In the genomic region with DNA sequence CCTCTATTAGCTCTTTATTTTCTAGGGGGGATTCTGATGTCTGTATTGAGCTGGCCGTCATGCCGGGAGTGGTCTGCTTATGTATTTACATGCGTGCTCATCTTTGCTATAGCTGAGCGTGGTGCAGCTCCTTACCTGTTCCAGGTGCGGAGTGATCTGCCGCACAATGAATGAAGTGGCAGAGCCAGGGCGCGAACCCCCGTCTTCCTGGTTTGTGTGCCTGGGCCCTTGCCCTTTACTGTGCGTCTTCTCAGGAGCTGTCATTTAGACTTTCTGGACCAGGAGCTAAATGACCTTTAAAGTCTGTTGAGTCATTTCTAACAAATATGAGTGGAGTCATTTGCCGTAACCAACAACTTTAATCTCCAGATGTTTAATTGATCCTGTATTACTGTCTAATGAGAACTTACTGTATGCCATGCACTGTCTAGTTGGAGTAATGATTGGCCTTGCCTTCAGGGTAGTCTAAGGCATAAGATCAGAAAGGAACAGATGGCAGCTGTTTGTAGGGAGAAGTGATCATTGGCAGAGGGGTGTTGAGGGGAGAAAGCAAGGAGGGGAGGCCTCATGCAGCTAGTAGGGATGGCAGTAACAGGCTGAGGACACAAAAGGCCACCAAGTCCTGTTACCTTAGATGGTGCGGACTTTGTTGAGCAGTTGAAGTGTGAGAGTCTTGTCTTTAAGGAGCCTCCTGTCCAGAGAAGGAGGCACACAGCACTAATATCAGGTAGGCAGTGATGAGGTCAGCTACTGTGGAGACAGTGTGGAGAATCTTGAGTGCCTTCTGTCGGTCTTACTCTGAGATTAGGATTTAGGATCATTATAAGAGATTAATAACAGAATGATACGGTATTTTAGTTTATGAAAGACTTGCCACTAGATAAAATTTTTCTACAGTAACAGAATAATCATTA, we compare ENCODE assay signal across 8 cellular contexts. TPM values are rescaled to one million over a fixed set of nuclear protein-coding genes. Genes with fewer than 3 reads are reported as not detected.
DNase-seq lines count a peak whose midpoint lies in the region; ATAC-seq and TF ChIP-seq lines count a peak whose summit lies in the region.
"Had no signal": no experiment of that assay in that cellular context is flagged by ENCODE, and none has a peak within 500 bp of the region (broad histone marks: within the 10 kb centered on the region; RNA-seq: fewer than 3 reads in every experiment).

No MANE protein-coding gene starts in this region.

- peaks cover 44% of the 10 kb centered on the region for H3K36me3 ChIP-seq in DND-41 (ENCODE audit: insufficient read depth, low read length)
- H3K36me3 ChIP-seq in Karpas-422 (ENCODE audit: insufficient read depth, low read length): peaks cover 8% of the 10 kb centered on the region; the same call in 1 of the 2 replicates
- peaks cover 1% of the 10 kb centered on the region for H3K36me3 ChIP-seq in mammary epithelial cell (ENCODE audit: insufficient read depth, low read length)
- peaks cover 5% of the 10 kb centered on the region in 2 experiments for H3K36me3 ChIP-seq in trophoblast cell (ENCODE audit: control insufficient read depth in 1 of 2, insufficient read depth in 2 of 2, low read length in 2 of 2)

- no peak overlapping the region for H4K8ac ChIP-seq in trophoblast cell (ENCODE audit: low read depth, low read length)

- peak overlapping the region; percentile 3 for H3K4ac ChIP-seq in trophoblast cell (ENCODE audit: low read depth, low read length)

- H3K79me2 ChIP-seq in DND-41 (ENCODE audit: insufficient read depth, low read length): peaks cover 81% of the 10 kb centered on the region
- H3K79me2 ChIP-seq in Karpas-422 (ENCODE audit: low read length): peaks cover 97% of the 10 kb centered on the region
- peaks cover 93% of the 10 kb centered on the region for H3K79me2 ChIP-seq in mammary epithelial cell (ENCODE audit: insufficient read depth, low read length)
- peaks cover 4% of the 10 kb centered on the region for H3K79me2 ChIP-seq in trophoblast cell (ENCODE audit: control insufficient read depth, insufficient read depth, low read length, poor library complexity)

- no peak overlapping the region for H3K23ac ChIP-seq in trophoblast cell (ENCODE audit: low read length)

- H2AK5ac ChIP-seq in trophoblast cell (ENCODE audit: low read length): no peak overlapping the region

- ATAC-seq in DND-41 (ENCODE audit: insufficient read depth, low read depth) (peak; percentile 34; the same call in 1 of the 3 replicates), GM19324 (IDR thresholded peaks at IDR 0.05; ENCODE audit: low FRiP score, unreplicated experiment) (no peak), GM19455 (IDR thresholded peaks at IDR 0.05; ENCODE audit: unreplicated experiment) (no peak)

- H3K18ac ChIP-seq in trophoblast cell (ENCODE audit: low read length): peak overlapping the region; percentile 25

- no peak overlapping the region for H4K91ac ChIP-seq in trophoblast cell (ENCODE audit: low read depth, low read length)

- H4K20me1 ChIP-seq in DND-41 (ENCODE audit: insufficient read depth, low read length) (peaks cover 70% of the 10 kb centered on the region), Karpas-422 (ENCODE audit: insufficient read depth, low read depth, low read length) (peaks cover 43% of the 10 kb centered on the region), mammary epithelial cell (ENCODE audit: insufficient read depth, low read length) (no peaks in the 10 kb centered on the region)

- no TSS peak for BruUV-seq in mammary epithelial cell (replicated peaks; lab: Mats Ljungman, UMichigan)

- no peaks in the 10 kb centered on the region for H3K27me3 ChIP-seq in DND-41 (ENCODE audit: insufficient read depth, low read length, poor library complexity)
- no peaks in the 10 kb centered on the region for H3K27me3 ChIP-seq in Karpas-422 (ENCODE audit: low read length)
- H3K27me3 ChIP-seq in mammary epithelial cell (ENCODE audit: insufficient read depth, low read length): no peaks in the 10 kb centered on the region
- no peaks in the 10 kb centered on the region for H3K27me3 ChIP-seq in trophoblast cell (ENCODE audit: insufficient read depth, low read length)
- H3K27me3 ChIP-seq: esophagus squamous epithelium had no signal

- H3K4me1 ChIP-seq in DND-41 (ENCODE audit: insufficient read depth, low read length): 0 out of 2 replicates have a peak, but pooled peaks cover 3% of the 10 kb centered on the region
- H3K4me1 ChIP-seq in Karpas-422 (ENCODE audit: low read length): peaks cover 16% of the 10 kb centered on the region
- peaks cover 35% of the 10 kb centered on the region for H3K4me1 ChIP-seq in mammary epithelial cell (ENCODE audit: insufficient read depth, low read length)
- peaks cover 2 to 5% of the 10 kb centered on the region in 2 experiments for H3K4me1 ChIP-seq in trophoblast cell (ENCODE audit: control insufficient read depth in 1 of 2, insufficient read depth in 2 of 2, low read length in 2 of 2)

- H3K9me3 ChIP-seq in DND-41 (ENCODE audit: insufficient read depth, low read length, severe bottlenecking): no peaks in the 10 kb centered on the region
- H3K9me3 ChIP-seq in Karpas-422 (ENCODE audit: low read length): no peaks in the 10 kb centered on the region
- no peaks in the 10 kb centered on the region for H3K9me3 ChIP-seq in mammary epithelial cell (replicated peaks; ENCODE audit: insufficient read depth, low read length)
- no peaks in the 10 kb centered on the region for H3K9me3 ChIP-seq in trophoblast cell (ENCODE audit: insufficient read depth, low read depth, low read length)
- H3K9me3 ChIP-seq: esophagus squamous epithelium had no signal

- TF ChIP-seq CTCF in DND-41 (IDR thresholded peaks at IDR 0.05; ENCODE audit: borderline replicate concordance, extremely low read depth, low read length, poor library complexity, severe bottlenecking) (no peak), mammary epithelial cell (conservative IDR thresholded peaks at IDR 0.05 in 1 of 2, IDR thresholded peaks at IDR 0.05 in 1 of 2; ENCODE audit: extremely low read depth in 1 of 2, insufficient read depth in 1 of 2, low read depth in 1 of 2, low read length in 2 of 2) (no peak)

- H3K4me3 ChIP-seq in DND-41 (ENCODE audit: low read depth in 1 of 2, low read length in 2 of 2): no peak overlapping the region
- no peak overlapping the region for H3K4me3 ChIP-seq in Karpas-422 (ENCODE audit: low read length)
- no peak overlapping the region for H3K4me3 ChIP-seq in mammary epithelial cell (replicated peaks in 1 of 3; ENCODE audit: insufficient read depth in 1 of 3, low read depth in 2 of 3, low read length in 3 of 3)
- no peak overlapping the region for H3K4me3 ChIP-seq in trophoblast cell (ENCODE audit: low read depth, low read length)

- no peak overlapping the region for H2BK12ac ChIP-seq in trophoblast cell (ENCODE audit: low read length)

- WGBS in mammary epithelial cell (ENCODE audit: low coverage, missing lambda C conversion rate): 96% methylated on average over 14 of the region's 14 CpGs
- WGBS in trophoblast cell (ENCODE audit: extremely low coverage, insufficient coverage, insufficient read length): no CpG with 5 or more reads among the region's 14 CpGs

- intact Hi-C loops in mammary epithelial cell (cut with micrococcal nuclease): loop anchor here (1.0 kb wide), 4 partner anchors 172 to 333 kb away; no protein-coding TSS in a partner anchor

- CTCF ChIA-PET in mammary epithelial cell (lab: Charles Lee; ENCODE audit: low non-redundant PET): interaction anchor here (0.5 to 1.1 kb wide), 3 partner anchors 14 to 217 kb away, joined by 3 to 11 read pairs (median 4); no protein-coding TSS in a partner anchor

- peak overlapping the region; percentile 42 for H3K14ac ChIP-seq in trophoblast cell (ENCODE audit: low read length)

- peaks cover 4% of the 10 kb centered on the region for H3K79me1 ChIP-seq in trophoblast cell (ENCODE audit: low read length)

- H3K9me2 ChIP-seq in Karpas-422 (replicated peaks; ENCODE audit: insufficient read depth, low read length): no peaks in the 10 kb centered on the region

- H3K4me2 ChIP-seq in DND-41 (ENCODE audit: insufficient read depth, low read length) (no peak overlapping the region), Karpas-422 (ENCODE audit: low read depth, low read length, poor library complexity, severe bottlenecking) (peak overlapping the region; percentile 38), mammary epithelial cell (ENCODE audit: insufficient read depth, low read depth, low read length) (peak overlapping the region; percentile 17), trophoblast cell (ENCODE audit: low read length) (no peak overlapping the region)

- in situ Hi-C loops in mammary epithelial cell (cut with MboI; ENCODE audit: low sequenced_read_pairs in 2 of 2): loop anchor here in 1 of 2 donors (10.0 kb wide), 1 partner anchor 211 kb away; no protein-coding TSS in a partner anchor

- H2AFZ ChIP-seq in DND-41 (ENCODE audit: low read depth, low read length) (no peak overlapping the region), Karpas-422 (ENCODE audit: low read length) (no peak overlapping the region), mammary epithelial cell (ENCODE audit: low read depth, low read length) (no peak overlapping the region), trophoblast cell (ENCODE audit: insufficient read depth, low read length, poor library complexity) (no peak overlapping the region)

- H3K9ac ChIP-seq in DND-41 (ENCODE audit: low read depth, low read length) (no peak overlapping the region), Karpas-422 (ENCODE audit: low read length) (no peak overlapping the region), mammary epithelial cell (ENCODE audit: insufficient read depth, low read length) (no peak overlapping the region), trophoblast cell (ENCODE audit: low read length) (no peak overlapping the region)

- dilution Hi-C loops in mammary epithelial cell (cut with HindIII; ENCODE audit: low sequenced_read_pairs): no loop called here

- H4K12ac ChIP-seq in trophoblast cell (ENCODE audit: low read depth, low read length): no peak overlapping the region

- peak overlapping the region; percentile 36 for H2BK120ac ChIP-seq in trophoblast cell (ENCODE audit: insufficient read depth, low read length, poor library complexity)

- H2BK5ac ChIP-seq in trophoblast cell (ENCODE audit: low read depth, low read length, poor library complexity): peak overlapping the region; percentile 31

- H3K27ac ChIP-seq in DND-41 (ENCODE audit: low read length) (no peak overlapping the region), Karpas-422 (ENCODE audit: low read length) (no peak overlapping the region), mammary epithelial cell (ENCODE audit: insufficient read depth, low read depth, low read length) (peak overlapping the region; percentile 85), trophoblast cell (ENCODE audit: low read depth, low read length) (no peak overlapping the region)

- DNase-seq in DND-41: no peak
- no peak for DNase-seq in Karpas-422
- DNase-seq in mammary epithelial cell: no peak
- DNase-seq in trophoblast cell: no peak
- DNase-seq in stimulated activated CD4-positive, alpha-beta T cell treated with anti-CD3 and anti-CD28 coated beads, Interleukin-12 subunit alpha, Interleukin-12 subunit beta, amount 100 ng/mL, for 4 hours: no peak

RNA-seq across cellular contexts. Expression of a gene that starts 53.9 kb away (rescaled TPM):
- total RNA-seq in Karpas-422 (2014; rRNA removed; shearing (Covaris generic); ENCODE audit: low replicate concordance): 56.0 and 79.9 TPM in 2 replicates
- total RNA-seq in mammary epithelial cell: 100 to 1,000 TPM in 1 of 2 donors, 10 to 100 TPM in 1; 60.5 to 111 TPM
- 82.9 TPM for polyA plus RNA-seq in mammary epithelial cell
- 390 TPM for polyA minus RNA-seq in mammary epithelial cell
- polyA plus RNA-seq in trophoblast cell (2013): 86.2 and 87.9 TPM in 2 replicates

Comparison
In these comparisons a context has a peak if more than half of its experiments do, and no peak if none do; other contexts are left out.
1. H3K4me2 ChIP-seq: peak in Karpas-422 (single experiment) and mammary epithelial cell (single experiment); none in DND-41 (single experiment) and trophoblast cell (single experiment).